ENCODE assay signal across 19 cellular contexts in genomic region chr20:45118028-45118427, GRCh38. TPM values are rescaled to one million over a fixed set of nuclear protein-coding genes. Genes with fewer than 3 reads are reported as not detected.
"Had no signal": no experiment of that assay in that cellular context is flagged by ENCODE, and none has a peak within 500 bp of the region (broad histone marks: within the 10 kb centered on the region; RNA-seq: fewer than 3 reads in every experiment).

No MANE protein-coding gene starts in this region.

- H3K27ac Mint-ChIP-seq: activated naive CD4-positive, alpha-beta T cell treated with anti-CD3 and anti-CD28 coated beads, Interleukin-2, amount 50 U/mL, for 24 hours; naive thymus-derived CD8-positive, alpha-beta T cell; T-helper 2 cell treated with Interferon-gamma antibody and Interleukin-4, amounts not matched to agents 5 μg/mL and 100 μg/mL, for 36 hours had no signal

- H3K27ac ChIP-seq: body of pancreas, epithelial cell of prostate, neutrophil, right atrium auricular region, skin epidermis, stomach, thoracic aorta had no signal

- H3K4me3 ChIP-seq: body of pancreas, right atrium auricular region, skin epidermis, stomach, thoracic aorta had no signal

- H3K9me3 ChIP-seq: body of pancreas, neutrophil, right atrium auricular region, stomach, thoracic aorta had no signal

- H3K4me1 Mint-ChIP-seq: activated naive CD4-positive, alpha-beta T cell treated with anti-CD3 and anti-CD28 coated beads, Interleukin-2, amount 50 U/mL, for 24 hours had no signal

- H3K9me3 Mint-ChIP-seq: activated naive CD4-positive, alpha-beta T cell treated with anti-CD3 and anti-CD28 coated beads, Interleukin-2, amount 50 U/mL, for 24 hours; naive thymus-derived CD8-positive, alpha-beta T cell; T-helper 2 cell treated with Interferon-gamma antibody and Interleukin-4, amounts not matched to agents 5 μg/mL and 100 μg/mL, for 36 hours had no signal

- H3K36me3 ChIP-seq: neutrophil, right atrium auricular region, stomach, thoracic aorta had no signal

- H3K27me3 ChIP-seq: body of pancreas, right atrium auricular region had no signal

- H3K36me3 Mint-ChIP-seq: activated naive CD4-positive, alpha-beta T cell treated with anti-CD3 and anti-CD28 coated beads, Interleukin-2, amount 50 U/mL, for 24 hours; naive thymus-derived CD8-positive, alpha-beta T cell had no signal

- DNase-seq: amniotic stem cell; body of pancreas; cortex of kidney; effector CD8-positive, alpha-beta T cell; naive thymus-derived CD8-positive, alpha-beta T cell; posterior cingulate gyrus; stomach had no signal

- H3K4me1 ChIP-seq: body of pancreas, right atrium auricular region, stomach had no signal

- ATAC-seq: activated CD4-positive, CD25-positive, alpha-beta regulatory T cell treated with anti-CD3 and anti-CD28 coated beads, Interleukin-2, amount 50 U/mL, for 24 hours; body of pancreas; naive thymus-derived CD8-positive, alpha-beta T cell had no signal

- H3K4me3 Mint-ChIP-seq: activated naive CD4-positive, alpha-beta T cell treated with anti-CD3 and anti-CD28 coated beads, Interleukin-2, amount 50 U/mL, for 24 hours; naive thymus-derived CD8-positive, alpha-beta T cell; T-helper 2 cell treated with Interferon-gamma antibody and Interleukin-4, amounts not matched to agents 5 μg/mL and 100 μg/mL, for 36 hours had no signal

RNA-seq across cellular contexts. Expression of gene WFDC5, which starts 3.1 kb away (rescaled TPM):
- total RNA-seq: body of pancreas; left colon; lung microvascular endothelial cell; mononuclear cell; naive thymus-derived CD8-positive, alpha-beta T cell; right atrium auricular region; stomach; thoracic aorta had no signal
- polyA plus RNA-seq: naive thymus-derived CD8-positive, alpha-beta T cell had no signal

RNA-seq across cellular contexts. Expression of gene WFDC12, which starts 6.2 kb away (rescaled TPM):
- total RNA-seq: body of pancreas; lung microvascular endothelial cell; mononuclear cell; naive thymus-derived CD8-positive, alpha-beta T cell; right atrium auricular region; stomach; thoracic aorta; urinary bladder had no signal
- polyA plus RNA-seq: naive thymus-derived CD8-positive, alpha-beta T cell; urinary bladder had no signal

RNA-seq across cellular contexts. Expression of gene KCNS1, which starts 17.1 kb away (rescaled TPM):
- total RNA-seq: body of pancreas; mononuclear cell; naive thymus-derived CD8-positive, alpha-beta T cell; stomach; thoracic aorta had no signal
- polyA plus RNA-seq: naive thymus-derived CD8-positive, alpha-beta T cell had no signal

RNA-seq across cellular contexts. Expression of gene PI3, which starts 56.7 kb away (rescaled TPM):
- total RNA-seq: body of pancreas; lung microvascular endothelial cell; mononuclear cell; naive thymus-derived CD8-positive, alpha-beta T cell; right atrium auricular region; thoracic aorta; urinary bladder had no signal
- polyA plus RNA-seq: naive thymus-derived CD8-positive, alpha-beta T cell; urinary bladder had no signal
